7 cellular contexts compared by ENCODE assay signal in genomic region chr4:1581164-1581894, GRCh38.
DNase-seq lines count a peak whose midpoint lies in the region; ATAC-seq and FAIRE-seq lines count a peak whose summit lies in the region.
"Not testable (repeated sequence)": the region's sequence is repeated elsewhere in the genome, so short reads cannot be mapped to it uniquely, and the experiment has no call there.

No MANE protein-coding gene starts in this region.

- POLR2A ChIA-PET in activated CD8-positive, alpha-beta T cell treated with anti-CD3 and anti-CD28 coated beads, Interleukin-2, amount 10 ng/mL, durations not matched to agents 7 days and 5 days (lab: Charles Lee): interaction anchor here (0.9 kb wide), 1 partner anchor 15 kb away, joined by 3 read pairs; no protein-coding TSS in a partner anchor

- not testable (repeated sequence) for H3K36me3 Mint-ChIP-seq in activated CD8-positive, alpha-beta T cell treated with anti-CD3 and anti-CD28 coated beads, Interleukin-2, amount 10 ng/mL, durations not matched to agents 7 days and 5 days (ENCODE audit: low read depth)

- H3K27me3 ChIP-seq in NT2/D1 (ENCODE audit: insufficient read depth, insufficient read length): not testable (repeated sequence)

- peak overlapping the region; percentile 5 for H3K4me3 Mint-ChIP-seq in activated CD8-positive, alpha-beta T cell treated with anti-CD3 and anti-CD28 coated beads, Interleukin-2, amount 10 ng/mL, durations not matched to agents 7 days and 5 days

- H3K4me1 Mint-ChIP-seq in activated CD8-positive, alpha-beta T cell treated with anti-CD3 and anti-CD28 coated beads, Interleukin-2, amount 10 ng/mL, durations not matched to agents 7 days and 5 days (ENCODE audit: low read depth): peaks cover 10% of the 10 kb centered on the region

- FAIRE-seq in colon (lab: Jason Lieb, UNC): peak; percentile 31

- not testable (repeated sequence) for H3K9me3 Mint-ChIP-seq in activated CD8-positive, alpha-beta T cell treated with anti-CD3 and anti-CD28 coated beads, Interleukin-2, amount 10 ng/mL, durations not matched to agents 7 days and 5 days (ENCODE audit: insufficient read depth)

- DNase-seq in NT2/D1 (ENCODE audit: low read depth, low spot score): peak; percentile 87
- peak; percentile 91 for DNase-seq in activated CD8-positive, alpha-beta T cell treated with anti-CD3 and anti-CD28 coated beads, Interleukin-2, amount 10 ng/mL, durations not matched to agents 7 days and 5 days
- DNase-seq in islet precursor cell: peak; percentile 93
- DNase-seq in stimulated activated CD4-positive, alpha-beta T cell treated with anti-CD3 and anti-CD28 coated beads, Interleukin-12 subunit alpha, Interleukin-12 subunit beta, amount 100 ng/mL, for 4 hours: peak; percentile 77

- not testable (repeated sequence) for H3K27me3 Mint-ChIP-seq in activated CD8-positive, alpha-beta T cell treated with anti-CD3 and anti-CD28 coated beads, Interleukin-2, amount 10 ng/mL, durations not matched to agents 7 days and 5 days (ENCODE audit: low read depth)

- H3K36me3 ChIP-seq in NT2/D1 (ENCODE audit: insufficient read depth, insufficient read length, low read length): not testable (repeated sequence)

- not testable (repeated sequence) for H3K4me3 ChIP-seq in NT2/D1 (ENCODE audit: insufficient read length, low read depth)

- ATAC-seq in GM18511 (IDR thresholded peaks at IDR 0.05; ENCODE audit: unreplicated experiment): peak; percentile 63
- ATAC-seq in HG03108 (IDR thresholded peaks at IDR 0.05; ENCODE audit: unreplicated experiment): peak; percentile 42
- ATAC-seq in activated CD8-positive, alpha-beta T cell treated with anti-CD3 and anti-CD28 coated beads, Interleukin-2, amount 10 ng/mL, durations not matched to agents 7 days and 5 days: peak; percentile 50

- peak overlapping the region; percentile 63 for H3K27ac Mint-ChIP-seq in activated CD8-positive, alpha-beta T cell treated with anti-CD3 and anti-CD28 coated beads, Interleukin-2, amount 10 ng/mL, durations not matched to agents 7 days and 5 days

- peaks cover 18% of the 10 kb centered on the region for H3K4me1 ChIP-seq in NT2/D1 (ENCODE audit: insufficient read depth, insufficient read length)

- H3K9me3 ChIP-seq in NT2/D1 (ENCODE audit: insufficient read depth, low read length): peaks cover 20% of the 10 kb centered on the region

- CTCF ChIA-PET in activated CD8-positive, alpha-beta T cell treated with anti-CD3 and anti-CD28 coated beads, Interleukin-2, amount 10 ng/mL, durations not matched to agents 7 days and 5 days (lab: Charles Lee): interaction anchor here (1.2 to 1.8 kb wide), 2 partner anchors 24 to 32 kb away, joined by 4 to 6 read pairs; no protein-coding TSS in a partner anchor

- H3K9ac ChIP-seq in NT2/D1 (ENCODE audit: insufficient read length, low read depth): not testable (repeated sequence)
